1 cellular context compared by ENCODE assay signal in genomic region chr17:57902800-57903759, GRCh38.
TF ChIP-seq lines count a peak whose summit lies in the region.

No MANE protein-coding gene starts in this region.

TF ChIP-seq in HepG2, 621 proteins besides CTCF, POLR2A, EP300 and RAD21 (continued from another document and continues in another):
- TF ChIP-seq POGK (CRISPR knock-in tag; conservative IDR thresholded peaks at IDR 0.05) (no peak; the same call in 1 of the 2 replicates), ZNF572 (CRISPR knock-in tag; IDR thresholded peaks at IDR 0.05) (no peak; the same call in 1 of the 2 replicates), ZNF180 (CRISPR knock-in tag; IDR thresholded peaks at IDR 0.05; ENCODE audit: borderline replicate concordance, low read depth) (no peak), ZNF777 (CRISPR knock-in tag; IDR thresholded peaks at IDR 0.05) (no peak), ZFAT (CRISPR knock-in tag; conservative IDR thresholded peaks at IDR 0.05) (no peak), ETV5 (CRISPR knock-in tag; IDR thresholded peaks at IDR 0.05; ENCODE audit: borderline replicate concordance) (peak; percentile 92), GATAD2A (CRISPR knock-in tag; IDR thresholded peaks at IDR 0.05) (peak; percentile 98), MEIS1 (CRISPR knock-in tag; IDR thresholded peaks at IDR 0.05; ENCODE audit: borderline replicate concordance) (no peak), IKZF1 (IDR thresholded peaks at IDR 0.05) (no peak), ZKSCAN8 (CRISPR knock-in tag; IDR thresholded peaks at IDR 0.05; ENCODE audit: borderline replicate concordance) (peak; percentile 87), EZH2 (conservative IDR thresholded peaks at IDR 0.05; ENCODE audit: low read depth, low read length) (no peak), CEBPB (IDR thresholded peaks at IDR 0.05; ENCODE audit: borderline replicate concordance, low read depth, low read length) (peak; percentile 100), RELA (CRISPR knock-in tag; IDR thresholded peaks at IDR 0.05) (0 out of 2 replicates have a peak, but pooled peaks have one; percentile 67), ZNF615 (CRISPR knock-in tag; IDR thresholded peaks at IDR 0.05; ENCODE audit: borderline replicate concordance) (0 out of 2 replicates have a peak, but pooled peaks have one; percentile 56), ZBTB37 (CRISPR knock-in tag; IDR thresholded peaks at IDR 0.05) (0 out of 2 replicates have a peak, but pooled peaks have one; percentile 58), FLYWCH1 (CRISPR knock-in tag; IDR thresholded peaks at IDR 0.05) (no peak), ZKSCAN5 (CRISPR knock-in tag; IDR thresholded peaks at IDR 0.05) (no peak), ZNF75D (CRISPR knock-in tag; IDR thresholded peaks at IDR 0.05; ENCODE audit: borderline replicate concordance) (no peak), MIXL1 (CRISPR knock-in tag; IDR thresholded peaks at IDR 0.05) (peak; percentile 85), UBTF (CRISPR knock-in tag; IDR thresholded peaks at IDR 0.05) (peak; percentile 91), THAP8 (CRISPR knock-in tag; IDR thresholded peaks at IDR 0.05; ENCODE audit: borderline replicate concordance) (no peak), HNRNPL (IDR thresholded peaks at IDR 0.05; ENCODE audit: low read depth, low read length) (peak; percentile 99), ZNF749 (CRISPR knock-in tag; IDR thresholded peaks at IDR 0.05; ENCODE audit: borderline replicate concordance) (0 out of 2 replicates have a peak, but pooled peaks have one; percentile 43), PCBP1 (IDR thresholded peaks at IDR 0.05; ENCODE audit: borderline replicate concordance, low read depth, low read length) (no peak), CAMTA2 (CRISPR knock-in tag; IDR thresholded peaks at IDR 0.05; ENCODE audit: borderline replicate concordance) (no peak), ATF7 (IDR thresholded peaks at IDR 0.05) (no peak), ATF7 (CRISPR knock-in tag; IDR thresholded peaks at IDR 0.05) (no peak; the same call in 1 of the 2 replicates), ZBTB26 (CRISPR knock-in tag; IDR thresholded peaks at IDR 0.05; ENCODE audit: borderline replicate concordance) (peak; percentile 84), BRD4 (CRISPR knock-in tag; IDR thresholded peaks at IDR 0.05) (peak; percentile 30), ZNF367 (CRISPR knock-in tag; IDR thresholded peaks at IDR 0.05; ENCODE audit: borderline replicate concordance) (no peak), ZNF678 (CRISPR knock-in tag; IDR thresholded peaks at IDR 0.05) (no peak), ZMYM3 (CRISPR knock-in tag; IDR thresholded peaks at IDR 0.05) (peak; percentile 81), ZNF333 (CRISPR knock-in tag; IDR thresholded peaks at IDR 0.05; ENCODE audit: borderline replicate concordance) (no peak), ZFP36L1 (CRISPR knock-in tag; IDR thresholded peaks at IDR 0.05) (no peak), SMYD3 (CRISPR knock-in tag; IDR thresholded peaks at IDR 0.05) (0 out of 2 replicates have a peak, but pooled peaks have one; percentile 51), NRL (CRISPR knock-in tag; IDR thresholded peaks at IDR 0.05; ENCODE audit: borderline replicate concordance) (peak; percentile 82), KDM5A (IDR thresholded peaks at IDR 0.05; ENCODE audit: borderline replicate concordance, low read length) (no peak), PHF8 (CRISPR knock-in tag; IDR thresholded peaks at IDR 0.05) (peak; percentile 58), DMTF1 (CRISPR knock-in tag; IDR thresholded peaks at IDR 0.05) (no peak), ERF (CRISPR knock-in tag; IDR thresholded peaks at IDR 0.05) (peak; percentile 97), SRF (IDR thresholded peaks at IDR 0.05; ENCODE audit: low read depth, low read length) (no peak), ZNF350 (CRISPR knock-in tag; IDR thresholded peaks at IDR 0.05; ENCODE audit: borderline replicate concordance, low read depth) (peak; percentile 78), ZNF703 (CRISPR knock-in tag; IDR thresholded peaks at IDR 0.05; ENCODE audit: borderline replicate concordance) (no peak), ZBTB20 (CRISPR knock-in tag; IDR thresholded peaks at IDR 0.05; ENCODE audit: borderline replicate concordance, low read depth) (peak; percentile 76; the same call in 1 of the 2 replicates), SALL1 (CRISPR knock-in tag; IDR thresholded peaks at IDR 0.05) (peak; percentile 95), NCOR1 (IDR thresholded peaks at IDR 0.05; ENCODE audit: borderline replicate concordance, low read length) (peak; percentile 77; the same call in 1 of the 2 replicates)
- TF ChIP-seq, protein P1, sequence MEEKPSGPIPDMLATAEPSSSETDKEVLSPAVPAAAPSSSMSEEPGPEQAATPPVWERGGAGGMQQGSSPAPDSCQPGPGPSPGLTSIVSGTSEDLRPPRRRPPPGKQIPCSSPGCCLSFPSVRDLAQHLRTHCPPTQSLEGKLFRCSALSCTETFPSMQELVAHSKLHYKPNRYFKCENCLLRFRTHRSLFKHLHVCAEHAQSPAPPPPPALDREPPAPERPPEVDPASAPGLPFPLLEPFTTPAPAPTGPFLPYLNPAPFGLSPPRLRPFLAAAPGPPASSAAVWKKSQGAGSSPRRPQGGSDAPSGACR (CRISPR knock-in tag; IDR thresholded peaks at IDR 0.05), result no peak
- TF ChIP-seq, protein P2, sequence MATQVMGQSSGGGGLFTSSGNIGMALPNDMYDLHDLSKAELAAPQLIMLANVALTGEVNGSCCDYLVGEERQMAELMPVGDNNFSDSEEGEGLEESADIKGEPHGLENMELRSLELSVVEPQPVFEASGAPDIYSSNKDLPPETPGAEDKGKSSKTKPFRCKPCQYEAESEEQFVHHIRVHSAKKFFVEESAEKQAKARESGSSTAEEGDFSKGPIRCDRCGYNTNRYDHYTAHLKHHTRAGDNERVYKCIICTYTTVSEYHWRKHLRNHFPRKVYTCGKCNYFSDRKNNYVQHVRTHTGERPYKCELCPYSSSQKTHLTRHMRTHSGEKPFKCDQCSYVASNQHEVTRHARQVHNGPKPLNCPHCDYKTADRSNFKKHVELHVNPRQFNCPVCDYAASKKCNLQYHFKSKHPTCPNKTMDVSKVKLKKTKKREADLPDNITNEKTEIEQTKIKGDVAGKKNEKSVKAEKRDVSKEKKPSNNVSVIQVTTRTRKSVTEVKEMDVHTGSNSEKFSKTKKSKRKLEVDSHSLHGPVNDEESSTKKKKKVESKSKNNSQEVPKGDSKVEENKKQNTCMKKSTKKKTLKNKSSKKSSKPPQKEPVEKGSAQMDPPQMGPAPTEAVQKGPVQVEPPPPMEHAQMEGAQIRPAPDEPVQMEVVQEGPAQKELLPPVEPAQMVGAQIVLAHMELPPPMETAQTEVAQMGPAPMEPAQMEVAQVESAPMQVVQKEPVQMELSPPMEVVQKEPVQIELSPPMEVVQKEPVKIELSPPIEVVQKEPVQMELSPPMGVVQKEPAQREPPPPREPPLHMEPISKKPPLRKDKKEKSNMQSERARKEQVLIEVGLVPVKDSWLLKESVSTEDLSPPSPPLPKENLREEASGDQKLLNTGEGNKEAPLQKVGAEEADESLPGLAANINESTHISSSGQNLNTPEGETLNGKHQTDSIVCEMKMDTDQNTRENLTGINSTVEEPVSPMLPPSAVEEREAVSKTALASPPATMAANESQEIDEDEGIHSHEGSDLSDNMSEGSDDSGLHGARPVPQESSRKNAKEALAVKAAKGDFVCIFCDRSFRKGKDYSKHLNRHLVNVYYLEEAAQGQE (IDR thresholded peaks at IDR 0.05; ENCODE audit: borderline replicate concordance in 1 of 2, low read depth in 1 of 2, low read length in 2 of 2), result 0 out of 4 replicates have a peak, but pooled peaks of 1 of the 2 experiments have one; percentile 29
- TF ChIP-seq, protein P3, sequence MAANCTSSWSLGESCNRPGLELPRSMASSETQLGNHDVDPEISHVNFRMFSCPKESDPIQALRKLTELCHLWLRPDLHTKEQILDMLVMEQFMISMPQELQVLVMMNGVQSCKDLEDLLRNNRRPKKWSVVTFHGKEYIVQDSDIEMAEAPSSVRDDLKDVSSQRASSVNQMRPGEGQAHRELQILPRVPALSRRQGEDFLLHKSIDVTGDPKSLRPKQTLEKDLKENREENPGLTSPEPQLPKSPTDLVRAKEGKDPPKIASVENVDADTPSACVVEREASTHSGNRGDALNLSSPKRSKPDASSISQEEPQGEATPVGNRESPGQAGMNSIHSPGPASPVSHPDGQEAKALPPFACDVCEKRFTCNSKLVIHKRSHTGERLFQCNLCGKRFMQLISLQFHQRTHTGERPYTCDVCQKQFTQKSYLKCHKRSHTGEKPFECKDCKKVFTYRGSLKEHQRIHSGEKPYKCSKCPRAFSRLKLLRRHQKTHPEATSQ (CRISPR knock-in tag; IDR thresholded peaks at IDR 0.05; ENCODE audit: borderline replicate concordance), result no peak
- TF ChIP-seq, protein P4, sequence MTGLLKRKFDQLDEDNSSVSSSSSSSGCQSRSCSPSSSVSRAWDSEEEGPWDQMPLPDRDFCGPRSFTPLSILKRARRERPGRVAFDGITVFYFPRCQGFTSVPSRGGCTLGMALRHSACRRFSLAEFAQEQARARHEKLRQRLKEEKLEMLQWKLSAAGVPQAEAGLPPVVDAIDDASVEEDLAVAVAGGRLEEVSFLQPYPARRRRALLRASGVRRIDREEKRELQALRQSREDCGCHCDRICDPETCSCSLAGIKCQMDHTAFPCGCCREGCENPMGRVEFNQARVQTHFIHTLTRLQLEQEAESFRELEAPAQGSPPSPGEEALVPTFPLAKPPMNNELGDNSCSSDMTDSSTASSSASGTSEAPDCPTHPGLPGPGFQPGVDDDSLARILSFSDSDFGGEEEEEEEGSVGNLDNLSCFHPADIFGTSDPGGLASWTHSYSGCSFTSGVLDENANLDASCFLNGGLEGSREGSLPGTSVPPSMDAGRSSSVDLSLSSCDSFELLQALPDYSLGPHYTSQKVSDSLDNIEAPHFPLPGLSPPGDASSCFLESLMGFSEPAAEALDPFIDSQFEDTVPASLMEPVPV (CRISPR knock-in tag; IDR thresholded peaks at IDR 0.05), result peak; percentile 44; the same call in 1 of the 2 replicates
